In the genomic region with DNA sequence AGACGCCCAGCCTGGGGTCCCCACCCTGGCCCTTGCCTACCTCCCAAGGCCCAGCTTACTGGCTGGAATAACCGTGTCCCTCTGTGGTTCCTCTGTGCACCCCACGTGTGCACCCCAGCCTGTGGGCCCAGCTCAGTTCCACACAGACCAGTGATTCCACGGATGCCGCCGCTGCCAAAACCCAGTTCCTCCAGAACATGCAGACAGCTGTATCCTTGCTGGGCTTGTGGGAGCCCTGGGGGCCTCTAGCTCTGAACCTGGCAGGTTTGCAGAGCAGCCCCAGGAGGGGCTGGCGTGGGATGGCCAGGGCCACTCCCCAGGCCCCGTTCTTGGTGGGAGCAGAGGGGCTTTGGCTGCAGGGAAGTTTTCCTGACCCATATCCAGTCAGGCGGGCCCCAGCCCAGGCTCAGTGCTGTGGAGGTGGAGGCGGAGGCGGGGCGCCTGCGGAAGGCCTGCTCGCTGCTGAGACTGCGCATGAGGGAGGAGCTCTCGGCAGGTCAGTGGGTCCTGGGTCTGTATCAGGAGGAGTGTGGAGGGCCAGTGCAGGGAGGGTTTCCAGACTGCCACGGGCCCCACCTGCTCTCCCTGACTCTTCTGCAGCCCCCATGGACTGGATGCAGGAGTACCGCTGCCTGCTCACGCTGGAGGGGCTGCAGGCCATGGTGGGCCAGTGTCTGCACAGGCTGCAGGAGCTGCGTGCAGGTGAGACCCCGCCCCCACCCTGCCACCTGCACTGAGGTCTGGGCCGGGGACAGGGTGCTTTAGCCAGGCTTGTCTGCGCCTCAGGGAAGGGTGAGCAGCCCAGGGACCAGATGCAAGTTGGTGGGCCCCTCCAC, we compare ENCODE assay signal across 23 cellular contexts. TPM values are rescaled to one million over a fixed set of nuclear protein-coding genes. Genes with fewer than 3 reads are reported as not detected.
DNase-seq lines count a peak whose midpoint lies in the region; ATAC-seq and TF ChIP-seq lines count a peak whose summit lies in the region.
"Had no signal": no experiment of that assay in that cellular context is flagged by ENCODE, and none has a peak within 500 bp of the region (broad histone marks: within the 10 kb centered on the region; RNA-seq: fewer than 3 reads in every experiment).

No MANE protein-coding gene starts in this region.

- H3K9me3 ChIP-seq in DOHH2 (ENCODE audit: control insufficient read depth, insufficient read depth, low read length) (no peaks in the 10 kb centered on the region), lower lobe of right lung (no peaks in the 10 kb centered on the region), gastroesophageal sphincter (no peaks in the 10 kb centered on the region)
- H3K9me3 ChIP-seq: HAP-1, SJCRH30 had no signal

- intact Hi-C loops in lower lobe of right lung (cut with DNase I), result no loop called here

- 0 out of 2 replicates have a peak overlapping the region, but pooled peaks have one; percentile 95 for H3K4me2 ChIP-seq in DOHH2 (ENCODE audit: low read length)

- no CpG with 5 or more reads among the region's 23 CpGs for WGBS in gastroesophageal sphincter (ENCODE audit: low coverage in 1 of 2), 2 donors

- H3K4me1 ChIP-seq in DOHH2 (ENCODE audit: control insufficient read depth, low read length), result peaks cover 58% of the 10 kb centered on the region
- peaks cover 16% of the 10 kb centered on the region for H3K4me1 ChIP-seq in lower lobe of right lung
- H3K4me1 ChIP-seq in gastroesophageal sphincter, result peaks cover 0 to 20% (median 9%) of the 10 kb centered on the region in 3 donors

- H3K9me2 ChIP-seq in DOHH2 (replicated peaks; ENCODE audit: control insufficient read depth, low read length), result no peaks in the 10 kb centered on the region

- ATAC-seq in lower lobe of right lung (no peak), gastroesophageal sphincter (no peak), HG02571 (IDR thresholded peaks at IDR 0.05; ENCODE audit: unreplicated experiment) (no peak), HG02840 (IDR thresholded peaks at IDR 0.05; ENCODE audit: low FRiP score, unreplicated experiment) (no peak), GM21825 (IDR thresholded peaks at IDR 0.05; ENCODE audit: unreplicated experiment) (no peak)
- ATAC-seq: Right ventricle myocardium inferior, SK-N-SH treated with all-trans-retinoic acid at 6 μM for 48 hours had no signal

- no peaks in the 10 kb centered on the region for H4K20me1 ChIP-seq in DOHH2 (ENCODE audit: control insufficient read depth, insufficient read depth, low read depth, low read length)

- H3K27me3 ChIP-seq in DOHH2 (ENCODE audit: control insufficient read depth, low read length) (no peaks in the 10 kb centered on the region), lower lobe of right lung (ENCODE audit: low read depth) (no peaks in the 10 kb centered on the region), gastroesophageal sphincter (peaks cover 3% of the 10 kb centered on the region)
- H3K27me3 ChIP-seq: SJCRH30 had no signal

- no peak overlapping the region for H3K27ac ChIP-seq in DOHH2 (ENCODE audit: low read depth, low read length)
- H3K27ac ChIP-seq in lower lobe of right lung, result no peak overlapping the region
- no peak overlapping the region for H3K27ac ChIP-seq in gastroesophageal sphincter
- H3K27ac ChIP-seq: KMS-11, SJCRH30 had no signal

- no peak for TF ChIP-seq EP300 in gastroesophageal sphincter (IDR thresholded peaks at IDR 0.05)

- 0 out of 2 replicates have a peak, but pooled peaks have one; percentile 17 for TF ChIP-seq POLR2A in Raji (IDR thresholded peaks at IDR 0.05; ENCODE audit: insufficient read depth, low read depth, low read length)
- no peak for TF ChIP-seq POLR2A in gastroesophageal sphincter (IDR thresholded peaks at IDR 0.05)

- peaks cover 21% of the 10 kb centered on the region for H3K79me2 ChIP-seq in DOHH2 (ENCODE audit: control insufficient read depth, low read length)

- TF ChIP-seq CTCF in DOHH2 (IDR thresholded peaks at IDR 0.05; ENCODE audit: low read depth, low read length, poor library complexity, severe bottlenecking) (no peak), lower lobe of right lung (IDR thresholded peaks at IDR 0.05) (no peak), gastroesophageal sphincter (IDR thresholded peaks at IDR 0.05) (no peak)

- peaks cover 26% of the 10 kb centered on the region for H3F3A ChIP-seq in DOHH2 (ENCODE audit: control insufficient read depth, insufficient read depth)

- H3K36me3 ChIP-seq in DOHH2 (ENCODE audit: control insufficient read depth, low read length), result peaks cover 38% of the 10 kb centered on the region
- H3K36me3 ChIP-seq in lower lobe of right lung, result no peaks in the 10 kb centered on the region
- no peaks in the 10 kb centered on the region for H3K36me3 ChIP-seq in gastroesophageal sphincter

- H3K4me3 ChIP-seq in DOHH2 (ENCODE audit: low read length) (no peak overlapping the region), lower lobe of right lung (no peak overlapping the region), gastroesophageal sphincter (no peak overlapping the region)
- H3K4me3 ChIP-seq: HAP-1, SJCRH30 had no signal

- peak; percentile 39 for DNase-seq in lower lobe of right lung
- DNase-seq: Calu3; CD8-positive, alpha-beta memory T cell; GOT3; NCI-H1048; NCI-H1417 treated with DMSO at 0.1 percent for 48 hours; NCI-H1694 treated with DMSO at 0.1 percent for 48 hours; NCI-H2081; NCI-H2227 treated with DMSO at 0.1 percent for 48 hours; NCI-H69; SJCRH30; T-helper 2 cell had no signal

RNA-seq across cellular contexts. Expression of gene TEDC2, which starts 2.3 kb away (rescaled TPM):
- 0.68 TPM for total RNA-seq in lower lobe of right lung
- 1 to 10 TPM in 2 of 4 donors, not detected in 2; 1.0 to 2.5 TPM for total RNA-seq in gastroesophageal sphincter

RNA-seq across cellular contexts. Expression of gene NTN3, which starts 8.8 kb away (rescaled TPM):
- total RNA-seq in lower lobe of right lung, result 0.24 TPM
- total RNA-seq in gastroesophageal sphincter, result not detected
- total RNA-seq: Calu3; CD8-positive, alpha-beta memory T cell; Daoy had no signal

RNA-seq across cellular contexts. Expression of gene TBC1D24, which starts 12.7 kb away (rescaled TPM):
- total RNA-seq in lower lobe of right lung (40.2 TPM), gastroesophageal sphincter (10 to 100 TPM in 3 of 4 donors, 1 to 10 TPM in 1; 6.2 to 18.4 (median 14.2) TPM)

RNA-seq across cellular contexts. Expression of gene CCNF, which starts 33.0 kb away (rescaled TPM):
- 3.4 TPM for total RNA-seq in lower lobe of right lung
- total RNA-seq in gastroesophageal sphincter, result 1 to 10 TPM in 2 of 4 donors, under 1 TPM in 2; 0.27 to 2.1 (median 0.82) TPM

RNA-seq across cellular contexts. Expression of gene ATP6V0C, which starts 51.5 kb away (rescaled TPM):
- total RNA-seq in lower lobe of right lung (313 TPM), gastroesophageal sphincter (10 to 100 TPM; 37.5 to 62.2 (median 50.9) TPM)
